In the genomic region with DNA sequence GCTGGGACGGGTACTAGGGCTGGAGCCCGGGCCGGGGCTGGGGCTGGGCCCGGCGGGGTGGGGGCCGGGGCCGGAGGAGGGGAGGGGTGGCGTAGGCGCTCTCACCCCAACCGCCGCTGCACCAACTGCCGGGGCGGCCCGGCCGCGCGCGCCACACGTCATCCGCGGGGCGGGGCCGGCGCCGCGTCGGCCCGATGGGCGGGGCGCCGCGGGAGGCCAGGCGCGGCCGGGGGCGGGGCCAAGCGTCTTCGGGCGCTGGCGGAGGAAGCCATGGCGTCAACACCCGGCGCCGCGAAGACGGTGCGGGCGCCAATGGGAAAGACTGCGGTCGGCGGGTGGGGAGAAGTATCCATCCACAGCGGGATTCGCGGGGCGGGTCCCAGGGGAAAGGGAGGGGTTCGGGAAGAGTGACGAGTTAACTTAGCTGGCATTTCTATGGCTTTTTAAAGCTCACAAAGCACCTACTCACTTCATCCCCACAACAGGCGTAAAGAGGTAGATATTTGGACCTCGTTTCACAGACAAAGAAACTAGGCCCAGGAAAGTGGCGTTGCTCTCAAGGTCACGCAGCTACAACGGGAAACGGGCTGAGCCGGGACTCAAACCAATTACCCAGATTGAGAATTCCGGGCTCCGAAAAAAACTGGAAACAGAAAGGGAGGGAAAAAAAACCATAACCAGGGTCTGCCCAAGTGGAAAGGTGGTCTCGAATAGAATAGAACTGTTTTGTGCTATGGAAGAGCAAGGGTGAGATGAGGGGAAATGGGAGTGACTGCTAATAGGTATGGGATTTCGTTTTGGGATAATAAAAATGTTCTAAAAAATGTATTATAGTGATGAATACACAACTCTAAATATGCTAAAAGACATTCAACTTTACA, we compare ENCODE assay signal across 1 cellular context.
A peak's percentile ranks its signal among the peaks of the same experiment; 100 is the strongest.
TF ChIP-seq lines count a peak whose summit lies in the region.

A gene with protein sequence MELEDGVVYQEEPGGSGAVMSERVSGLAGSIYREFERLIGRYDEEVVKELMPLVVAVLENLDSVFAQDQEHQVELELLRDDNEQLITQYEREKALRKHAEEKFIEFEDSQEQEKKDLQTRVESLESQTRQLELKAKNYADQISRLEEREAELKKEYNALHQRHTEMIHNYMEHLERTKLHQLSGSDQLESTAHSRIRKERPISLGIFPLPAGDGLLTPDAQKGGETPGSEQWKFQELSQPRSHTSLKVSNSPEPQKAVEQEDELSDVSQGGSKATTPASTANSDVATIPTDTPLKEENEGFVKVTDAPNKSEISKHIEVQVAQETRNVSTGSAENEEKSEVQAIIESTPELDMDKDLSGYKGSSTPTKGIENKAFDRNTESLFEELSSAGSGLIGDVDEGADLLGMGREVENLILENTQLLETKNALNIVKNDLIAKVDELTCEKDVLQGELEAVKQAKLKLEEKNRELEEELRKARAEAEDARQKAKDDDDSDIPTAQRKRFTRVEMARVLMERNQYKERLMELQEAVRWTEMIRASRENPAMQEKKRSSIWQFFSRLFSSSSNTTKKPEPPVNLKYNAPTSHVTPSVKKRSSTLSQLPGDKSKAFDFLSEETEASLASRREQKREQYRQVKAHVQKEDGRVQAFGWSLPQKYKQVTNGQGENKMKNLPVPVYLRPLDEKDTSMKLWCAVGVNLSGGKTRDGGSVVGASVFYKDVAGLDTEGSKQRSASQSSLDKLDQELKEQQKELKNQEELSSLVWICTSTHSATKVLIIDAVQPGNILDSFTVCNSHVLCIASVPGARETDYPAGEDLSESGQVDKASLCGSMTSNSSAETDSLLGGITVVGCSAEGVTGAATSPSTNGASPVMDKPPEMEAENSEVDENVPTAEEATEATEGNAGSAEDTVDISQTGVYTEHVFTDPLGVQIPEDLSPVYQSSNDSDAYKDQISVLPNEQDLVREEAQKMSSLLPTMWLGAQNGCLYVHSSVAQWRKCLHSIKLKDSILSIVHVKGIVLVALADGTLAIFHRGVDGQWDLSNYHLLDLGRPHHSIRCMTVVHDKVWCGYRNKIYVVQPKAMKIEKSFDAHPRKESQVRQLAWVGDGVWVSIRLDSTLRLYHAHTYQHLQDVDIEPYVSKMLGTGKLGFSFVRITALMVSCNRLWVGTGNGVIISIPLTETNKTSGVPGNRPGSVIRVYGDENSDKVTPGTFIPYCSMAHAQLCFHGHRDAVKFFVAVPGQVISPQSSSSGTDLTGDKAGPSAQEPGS (N-terminal part only) (minus strand): TSS at position 130 of the 881 bp plus-strand sequence. CDS start 212 bp downstream, outside the sequence.

TF ChIP-seq in K562, 482 proteins besides CTCF, POLR2A, EP300 and RAD21 (continued from another document and continues in another):
- no peak for TF ChIP-seq L3MBTL2 (IDR thresholded peaks at IDR 0.05)
- TF ChIP-seq ZNF586 (CRISPR knock-in tag; conservative IDR thresholded peaks at IDR 0.05), result no peak
- TF ChIP-seq ZZZ3 (IDR thresholded peaks at IDR 0.05), result 0 out of 2 replicates have a peak, but pooled peaks have one; percentile 60
- TF ChIP-seq MAFK (IDR thresholded peaks at IDR 0.05; ENCODE audit: low read length), result peak; percentile 18; the same call in 1 of the 2 replicates
- no peak for TF ChIP-seq FOXM1 (IDR thresholded peaks at IDR 0.05; ENCODE audit: low read depth)
- no peak for TF ChIP-seq FOXM1 (CRISPR knock-in tag; IDR thresholded peaks at IDR 0.05; ENCODE audit: low read depth)
- TF ChIP-seq, protein P1, sequence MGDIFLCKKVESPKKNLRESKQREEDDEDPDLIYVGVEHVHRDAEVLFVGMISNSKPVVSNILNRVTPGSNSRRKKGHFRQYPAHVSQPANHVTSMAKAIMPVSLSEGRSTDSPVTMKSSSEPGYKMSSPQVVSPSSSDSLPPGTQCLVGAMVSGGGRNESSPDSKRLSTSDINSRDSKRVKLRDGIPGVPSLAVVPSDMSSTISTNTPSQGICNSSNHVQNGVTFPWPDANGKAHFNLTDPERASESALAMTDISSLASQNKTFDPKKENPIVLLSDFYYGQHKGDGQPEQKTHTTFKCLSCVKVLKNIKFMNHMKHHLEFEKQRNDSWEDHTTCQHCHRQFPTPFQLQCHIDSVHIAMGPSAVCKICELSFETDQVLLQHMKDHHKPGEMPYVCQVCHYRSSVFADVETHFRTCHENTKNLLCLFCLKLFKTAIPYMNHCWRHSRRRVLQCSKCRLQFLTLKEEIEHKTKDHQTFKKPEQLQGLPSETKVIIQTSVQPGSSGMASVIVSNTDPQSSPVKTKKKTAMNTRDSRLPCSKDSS (IDR thresholded peaks at IDR 0.05; ENCODE audit: low read depth, partially characterized antibody), result no peak
- TF ChIP-seq, protein P2, sequence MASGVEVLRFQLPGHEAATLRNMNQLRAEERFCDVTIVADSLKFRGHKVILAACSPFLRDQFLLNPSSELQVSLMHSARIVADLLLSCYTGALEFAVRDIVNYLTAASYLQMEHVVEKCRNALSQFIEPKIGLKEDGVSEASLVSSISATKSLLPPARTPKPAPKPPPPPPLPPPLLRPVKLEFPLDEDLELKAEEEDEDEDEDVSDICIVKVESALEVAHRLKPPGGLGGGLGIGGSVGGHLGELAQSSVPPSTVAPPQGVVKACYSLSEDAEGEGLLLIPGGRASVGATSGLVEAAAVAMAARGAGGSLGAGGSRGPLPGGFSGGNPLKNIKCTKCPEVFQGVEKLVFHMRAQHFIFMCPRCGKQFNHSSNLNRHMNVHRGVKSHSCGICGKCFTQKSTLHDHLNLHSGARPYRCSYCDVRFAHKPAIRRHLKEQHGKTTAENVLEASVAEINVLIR (CRISPR knock-in tag; IDR thresholded peaks at IDR 0.05), result peak; percentile 72
- no peak; the same call in 1 of the 2 replicates for TF ChIP-seq BRD4 (IDR thresholded peaks at IDR 0.05)
- TF ChIP-seq MAZ (CRISPR knock-in tag; conservative IDR thresholded peaks at IDR 0.05 in 1 of 2, IDR thresholded peaks at IDR 0.05 in 1 of 2), result no peak; a peak in 1 of 4 replicates
- 0 out of 2 replicates have a peak, but pooled peaks have one; percentile 42 for TF ChIP-seq MYC (IDR thresholded peaks at IDR 0.05; ENCODE audit: low read depth, low read length)
- TF ChIP-seq MYC (CRISPR knock-in tag; IDR thresholded peaks at IDR 0.05; ENCODE audit: borderline replicate concordance, low read depth), result no peak
- no peak for TF ChIP-seq ZNF766 (CRISPR knock-in tag; conservative IDR thresholded peaks at IDR 0.05)
- TF ChIP-seq, protein P3, sequence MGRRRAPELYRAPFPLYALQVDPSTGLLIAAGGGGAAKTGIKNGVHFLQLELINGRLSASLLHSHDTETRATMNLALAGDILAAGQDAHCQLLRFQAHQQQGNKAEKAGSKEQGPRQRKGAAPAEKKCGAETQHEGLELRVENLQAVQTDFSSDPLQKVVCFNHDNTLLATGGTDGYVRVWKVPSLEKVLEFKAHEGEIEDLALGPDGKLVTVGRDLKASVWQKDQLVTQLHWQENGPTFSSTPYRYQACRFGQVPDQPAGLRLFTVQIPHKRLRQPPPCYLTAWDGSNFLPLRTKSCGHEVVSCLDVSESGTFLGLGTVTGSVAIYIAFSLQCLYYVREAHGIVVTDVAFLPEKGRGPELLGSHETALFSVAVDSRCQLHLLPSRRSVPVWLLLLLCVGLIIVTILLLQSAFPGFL (CRISPR knock-in tag; IDR thresholded peaks at IDR 0.05), result no peak
- no peak for TF ChIP-seq FOXA1 (IDR thresholded peaks at IDR 0.05; ENCODE audit: borderline replicate concordance)
- no peak for TF ChIP-seq NCOA4 (IDR thresholded peaks at IDR 0.05; ENCODE audit: partially characterized antibody)
- no peak for TF ChIP-seq GABPB1 (CRISPR knock-in tag; IDR thresholded peaks at IDR 0.05)
- no peak for TF ChIP-seq HMG20A (CRISPR knock-in tag; conservative IDR thresholded peaks at IDR 0.05)
- no peak for TF ChIP-seq ZNF589 (CRISPR knock-in tag; IDR thresholded peaks at IDR 0.05; ENCODE audit: low read depth)
- no peak for TF ChIP-seq E2F3 (CRISPR knock-in tag; IDR thresholded peaks at IDR 0.05)
- no peak; the same call in 1 of the 2 replicates for TF ChIP-seq SUPT5H (IDR thresholded peaks at IDR 0.05)
- 0 out of 2 replicates have a peak, but pooled peaks have one; percentile 41 for TF ChIP-seq SIN3B (IDR thresholded peaks at IDR 0.05; ENCODE audit: low read depth)
- no peak for TF ChIP-seq NR1H2 (CRISPR knock-in tag; IDR thresholded peaks at IDR 0.05)
- TF ChIP-seq, protein P4, sequence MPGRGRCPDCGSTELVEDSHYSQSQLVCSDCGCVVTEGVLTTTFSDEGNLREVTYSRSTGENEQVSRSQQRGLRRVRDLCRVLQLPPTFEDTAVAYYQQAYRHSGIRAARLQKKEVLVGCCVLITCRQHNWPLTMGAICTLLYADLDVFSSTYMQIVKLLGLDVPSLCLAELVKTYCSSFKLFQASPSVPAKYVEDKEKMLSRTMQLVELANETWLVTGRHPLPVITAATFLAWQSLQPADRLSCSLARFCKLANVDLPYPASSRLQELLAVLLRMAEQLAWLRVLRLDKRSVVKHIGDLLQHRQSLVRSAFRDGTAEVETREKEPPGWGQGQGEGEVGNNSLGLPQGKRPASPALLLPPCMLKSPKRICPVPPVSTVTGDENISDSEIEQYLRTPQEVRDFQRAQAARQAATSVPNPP (IDR thresholded peaks at IDR 0.05; ENCODE audit: borderline replicate concordance, insufficient read depth, insufficient read length), result no peak
- no peak for TF ChIP-seq ZNF444 (CRISPR knock-in tag; IDR thresholded peaks at IDR 0.05)
- TF ChIP-seq, protein P5, sequence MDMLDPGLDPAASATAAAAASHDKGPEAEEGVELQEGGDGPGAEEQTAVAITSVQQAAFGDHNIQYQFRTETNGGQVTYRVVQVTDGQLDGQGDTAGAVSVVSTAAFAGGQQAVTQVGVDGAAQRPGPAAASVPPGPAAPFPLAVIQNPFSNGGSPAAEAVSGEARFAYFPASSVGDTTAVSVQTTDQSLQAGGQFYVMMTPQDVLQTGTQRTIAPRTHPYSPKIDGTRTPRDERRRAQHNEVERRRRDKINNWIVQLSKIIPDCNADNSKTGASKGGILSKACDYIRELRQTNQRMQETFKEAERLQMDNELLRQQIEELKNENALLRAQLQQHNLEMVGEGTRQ (CRISPR knock-in tag; IDR thresholded peaks at IDR 0.05), result no peak
- TF ChIP-seq HOXB6 (CRISPR knock-in tag; IDR thresholded peaks at IDR 0.05; ENCODE audit: borderline replicate concordance), result no peak
- TF ChIP-seq HNRNPLL (IDR thresholded peaks at IDR 0.05; ENCODE audit: low read depth, low read length, poor library complexity, severe bottlenecking), result peak; percentile 69
- TF ChIP-seq, protein P6, sequence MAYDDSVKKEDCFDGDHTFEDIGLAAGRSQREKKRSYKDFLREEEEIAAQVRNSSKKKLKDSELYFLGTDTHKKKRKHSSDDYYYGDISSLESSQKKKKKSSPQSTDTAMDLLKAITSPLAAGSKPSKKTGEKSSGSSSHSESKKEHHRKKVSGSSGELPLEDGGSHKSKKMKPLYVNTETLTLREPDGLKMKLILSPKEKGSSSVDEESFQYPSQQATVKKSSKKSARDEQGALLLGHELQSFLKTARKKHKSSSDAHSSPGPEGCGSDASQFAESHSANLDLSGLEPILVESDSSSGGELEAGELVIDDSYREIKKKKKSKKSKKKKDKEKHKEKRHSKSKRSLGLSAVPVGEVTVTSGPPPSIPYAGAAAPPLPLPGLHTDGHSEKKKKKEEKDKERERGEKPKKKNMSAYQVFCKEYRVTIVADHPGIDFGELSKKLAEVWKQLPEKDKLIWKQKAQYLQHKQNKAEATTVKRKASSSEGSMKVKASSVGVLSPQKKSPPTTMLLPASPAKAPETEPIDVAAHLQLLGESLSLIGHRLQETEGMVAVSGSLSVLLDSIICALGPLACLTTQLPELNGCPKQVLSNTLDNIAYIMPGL (CRISPR knock-in tag; IDR thresholded peaks at IDR 0.05), result no peak
- TF ChIP-seq FOS (IDR thresholded peaks at IDR 0.05; ENCODE audit: extremely low read depth, insufficient read length), result no peak
- no peak for TF ChIP-seq NFIX (CRISPR knock-in tag; IDR thresholded peaks at IDR 0.05; ENCODE audit: low read depth)
- no peak for TF ChIP-seq TOE1 (IDR thresholded peaks at IDR 0.05; ENCODE audit: borderline replicate concordance)
- TF ChIP-seq TOE1 (CRISPR knock-in tag; IDR thresholded peaks at IDR 0.05; ENCODE audit: borderline replicate concordance, low read depth), result no peak
- no peak for TF ChIP-seq XRCC3 (IDR thresholded peaks at IDR 0.05)
- TF ChIP-seq, protein P7, sequence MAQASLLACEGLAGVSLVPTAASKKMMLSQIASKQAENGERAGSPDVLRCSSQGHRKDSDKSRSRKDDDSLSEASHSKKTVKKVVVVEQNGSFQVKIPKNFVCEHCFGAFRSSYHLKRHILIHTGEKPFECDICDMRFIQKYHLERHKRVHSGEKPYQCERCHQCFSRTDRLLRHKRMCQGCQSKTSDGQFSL (CRISPR knock-in tag; IDR thresholded peaks at IDR 0.05), result no peak
- TF ChIP-seq, protein P7 (tag; IDR thresholded peaks at IDR 0.05), result no peak; a peak in 1 of 4 replicates
- peak; percentile 96 for TF ChIP-seq CREB1 (IDR thresholded peaks at IDR 0.05)
- TF ChIP-seq CREB1 (CRISPR knock-in tag; IDR thresholded peaks at IDR 0.05), result peak; percentile 87
- no peak for TF ChIP-seq ZC3H11A (IDR thresholded peaks at IDR 0.05; ENCODE audit: low read depth, low read length)
- TF ChIP-seq, protein P8, sequence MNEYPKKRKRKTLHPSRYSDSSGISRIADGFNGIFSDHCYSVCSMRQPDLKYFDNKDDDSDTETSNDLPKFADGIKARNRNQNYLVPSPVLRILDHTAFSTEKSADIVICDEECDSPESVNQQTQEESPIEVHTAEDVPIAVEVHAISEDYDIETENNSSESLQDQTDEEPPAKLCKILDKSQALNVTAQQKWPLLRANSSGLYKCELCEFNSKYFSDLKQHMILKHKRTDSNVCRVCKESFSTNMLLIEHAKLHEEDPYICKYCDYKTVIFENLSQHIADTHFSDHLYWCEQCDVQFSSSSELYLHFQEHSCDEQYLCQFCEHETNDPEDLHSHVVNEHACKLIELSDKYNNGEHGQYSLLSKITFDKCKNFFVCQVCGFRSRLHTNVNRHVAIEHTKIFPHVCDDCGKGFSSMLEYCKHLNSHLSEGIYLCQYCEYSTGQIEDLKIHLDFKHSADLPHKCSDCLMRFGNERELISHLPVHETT (CRISPR knock-in tag; conservative IDR thresholded peaks at IDR 0.05 in 1 of 2, IDR thresholded peaks at IDR 0.05 in 1 of 2), result peak in 1 of 2 experiments; percentile 70; a peak in 2 of 4 replicates
- TF ChIP-seq, protein P9, sequence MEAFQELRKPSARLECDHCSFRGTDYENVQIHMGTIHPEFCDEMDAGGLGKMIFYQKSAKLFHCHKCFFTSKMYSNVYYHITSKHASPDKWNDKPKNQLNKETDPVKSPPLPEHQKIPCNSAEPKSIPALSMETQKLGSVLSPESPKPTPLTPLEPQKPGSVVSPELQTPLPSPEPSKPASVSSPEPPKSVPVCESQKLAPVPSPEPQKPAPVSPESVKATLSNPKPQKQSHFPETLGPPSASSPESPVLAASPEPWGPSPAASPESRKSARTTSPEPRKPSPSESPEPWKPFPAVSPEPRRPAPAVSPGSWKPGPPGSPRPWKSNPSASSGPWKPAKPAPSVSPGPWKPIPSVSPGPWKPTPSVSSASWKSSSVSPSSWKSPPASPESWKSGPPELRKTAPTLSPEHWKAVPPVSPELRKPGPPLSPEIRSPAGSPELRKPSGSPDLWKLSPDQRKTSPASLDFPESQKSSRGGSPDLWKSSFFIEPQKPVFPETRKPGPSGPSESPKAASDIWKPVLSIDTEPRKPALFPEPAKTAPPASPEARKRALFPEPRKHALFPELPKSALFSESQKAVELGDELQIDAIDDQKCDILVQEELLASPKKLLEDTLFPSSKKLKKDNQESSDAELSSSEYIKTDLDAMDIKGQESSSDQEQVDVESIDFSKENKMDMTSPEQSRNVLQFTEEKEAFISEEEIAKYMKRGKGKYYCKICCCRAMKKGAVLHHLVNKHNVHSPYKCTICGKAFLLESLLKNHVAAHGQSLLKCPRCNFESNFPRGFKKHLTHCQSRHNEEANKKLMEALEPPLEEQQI (IDR thresholded peaks at IDR 0.05), result no peak
- TF ChIP-seq ESRRA (IDR thresholded peaks at IDR 0.05; ENCODE audit: borderline replicate concordance, low read depth), result peak; percentile 95
